11 cellular contexts compared by ENCODE assay signal in the genomic region with DNA sequence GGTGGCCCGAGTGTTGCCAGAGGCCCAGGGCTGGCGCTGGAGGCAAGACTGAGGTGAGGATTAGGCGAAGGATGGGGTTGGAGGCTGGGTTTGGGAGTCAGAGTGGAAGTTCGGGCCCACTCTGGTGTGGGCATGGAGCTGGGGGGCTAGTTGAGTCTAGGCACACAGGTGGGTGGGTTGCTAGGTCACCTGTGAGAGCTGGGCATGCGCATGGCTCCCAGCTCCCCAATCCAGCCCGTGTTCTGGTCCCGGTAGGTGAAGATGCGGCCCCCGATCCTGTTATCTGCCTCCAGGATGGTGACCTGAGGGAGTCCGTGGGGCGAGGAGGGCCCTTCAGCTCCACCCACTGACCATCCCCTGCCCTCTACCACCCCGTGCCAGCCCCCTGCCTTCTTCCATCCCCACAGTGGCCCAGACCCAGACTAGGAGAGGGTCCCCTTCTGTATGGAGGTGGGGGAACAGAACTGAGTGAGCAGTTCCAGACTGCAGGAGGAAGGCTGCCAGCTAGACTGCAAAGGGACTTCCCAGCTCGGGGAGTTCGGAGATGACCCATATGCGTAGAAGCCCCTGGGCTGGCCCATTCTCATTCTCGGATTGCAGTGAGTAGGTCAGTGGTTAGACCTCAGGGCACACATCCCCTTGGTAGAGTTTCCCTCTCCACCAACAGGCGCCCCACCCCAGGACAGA. TPM values are rescaled to one million over a fixed set of nuclear protein-coding genes. Genes with fewer than 3 reads are reported as not detected.
DNase-seq lines count a peak whose midpoint lies in the region; ATAC-seq and TF ChIP-seq lines count a peak whose summit lies in the region.
"Had no signal": no experiment of that assay in that cellular context is flagged by ENCODE, and none has a peak within 500 bp of the region (broad histone marks: within the 10 kb centered on the region; RNA-seq: fewer than 3 reads in every experiment).

No MANE protein-coding gene starts in this region.

- H3K4me3 ChIP-seq in foreskin fibroblast (ENCODE audit: low read depth in 1 of 2, low read length in 2 of 2): no peak overlapping the region
- H3K4me3 ChIP-seq: esophagus muscularis mucosa had no signal

- intact Hi-C loops in activated CD4-positive, alpha-beta T cell treated with anti-CD3 and anti-CD28 coated beads for 36 hours (cut with DNase I, micrococcal nuclease): loop anchor here in 1 of 2 experiments (5.0 kb wide), 1 partner anchor 32 kb away; a partner anchor contains a TSS

- DNase-seq in activated CD4-positive, alpha-beta T cell treated with anti-CD3 and anti-CD28 coated beads for 36 hours: peak; percentile 71
- no peak for DNase-seq in activated CD4-positive, alpha-beta T cell treated with anti-CD3 and anti-CD28 coated beads, Interleukin-2, amount 50 U/mL, for 1 hour
- DNase-seq in activated CD4-positive, alpha-beta memory T cell treated with anti-CD3 and anti-CD28 coated beads, Interleukin-2, amount 10 ng/mL, durations not matched to agents 7 days and 5 days: peak; percentile 40
- peak; percentile 37 to 45 for DNase-seq in stimulated activated CD4-positive, alpha-beta T cell treated with anti-CD3 and anti-CD28 coated beads, Interleukin-2, amount 100 ng/mL, for 48 hours
- no peak for DNase-seq in NCI-H69 (lab: John Stamatoyannopoulos, UW)
- DNase-seq in foreskin fibroblast: no peak
- DNase-seq: 8988T, HFFc6 had no signal

- H3K4me1 Mint-ChIP-seq in activated CD4-positive, alpha-beta T cell treated with anti-CD3 and anti-CD28 coated beads for 36 hours: peaks cover 50% of the 10 kb centered on the region
- peaks cover 61% of the 10 kb centered on the region for H3K4me1 Mint-ChIP-seq in activated CD4-positive, alpha-beta memory T cell treated with anti-CD3 and anti-CD28 coated beads, Interleukin-2, amount 10 ng/mL, durations not matched to agents 7 days and 5 days

- ATAC-seq in activated CD4-positive, alpha-beta T cell treated with anti-CD3 and anti-CD28 coated beads for 36 hours: peak; percentile 14
- ATAC-seq in GM18868 (IDR thresholded peaks at IDR 0.05; ENCODE audit: unreplicated experiment) (peak; percentile 30), HG02852 (IDR thresholded peaks at IDR 0.05; ENCODE audit: unreplicated experiment) (no peak)

- peaks cover 3% of the 10 kb centered on the region for H3K36me3 Mint-ChIP-seq in activated CD4-positive, alpha-beta T cell treated with anti-CD3 and anti-CD28 coated beads for 36 hours (ENCODE audit: low read depth)
- peaks cover 6% of the 10 kb centered on the region for H3K36me3 Mint-ChIP-seq in activated CD4-positive, alpha-beta memory T cell treated with anti-CD3 and anti-CD28 coated beads, Interleukin-2, amount 10 ng/mL, durations not matched to agents 7 days and 5 days (ENCODE audit: low read depth)

- H3K9me3 Mint-ChIP-seq in activated CD4-positive, alpha-beta T cell treated with anti-CD3 and anti-CD28 coated beads for 36 hours (ENCODE audit: low read depth): no peaks in the 10 kb centered on the region
- no peaks in the 10 kb centered on the region for H3K9me3 Mint-ChIP-seq in activated CD4-positive, alpha-beta memory T cell treated with anti-CD3 and anti-CD28 coated beads, Interleukin-2, amount 10 ng/mL, durations not matched to agents 7 days and 5 days
- H3K9me3 Mint-ChIP-seq: HFFc6 had no signal

- peak overlapping the region; percentile 70 for H3K4me3 Mint-ChIP-seq in activated CD4-positive, alpha-beta T cell treated with anti-CD3 and anti-CD28 coated beads for 36 hours
- H3K4me3 Mint-ChIP-seq in activated CD4-positive, alpha-beta memory T cell treated with anti-CD3 and anti-CD28 coated beads, Interleukin-2, amount 10 ng/mL, durations not matched to agents 7 days and 5 days: peak overlapping the region; percentile 80
- H3K4me3 Mint-ChIP-seq: HFFc6 had no signal

- H3K27ac Mint-ChIP-seq in activated CD4-positive, alpha-beta T cell treated with anti-CD3 and anti-CD28 coated beads for 36 hours: peak overlapping the region; percentile 95
- H3K27ac Mint-ChIP-seq in activated CD4-positive, alpha-beta memory T cell treated with anti-CD3 and anti-CD28 coated beads, Interleukin-2, amount 10 ng/mL, durations not matched to agents 7 days and 5 days: peak overlapping the region; percentile 97
- H3K27ac Mint-ChIP-seq: HFFc6 had no signal

- no peaks in the 10 kb centered on the region for H3K27me3 Mint-ChIP-seq in activated CD4-positive, alpha-beta T cell treated with anti-CD3 and anti-CD28 coated beads for 36 hours
- H3K27me3 Mint-ChIP-seq in activated CD4-positive, alpha-beta memory T cell treated with anti-CD3 and anti-CD28 coated beads, Interleukin-2, amount 10 ng/mL, durations not matched to agents 7 days and 5 days: no peaks in the 10 kb centered on the region

- POLR2A ChIA-PET in activated CD4-positive, alpha-beta T cell treated with anti-CD3 and anti-CD28 coated beads for 36 hours (lab: Charles Lee): interaction anchor here (0.6 to 1.2 kb wide), 2 partner anchors 35 to 1032 kb away, joined by 3 to 4 read pairs; a partner anchor contains a TSS
- POLR2A ChIA-PET in activated CD4-positive, alpha-beta memory T cell treated with anti-CD3 and anti-CD28 coated beads, Interleukin-2, amount 10 ng/mL, durations not matched to agents 7 days and 5 days (lab: Charles Lee): interaction anchor here (0.7 to 5.5 kb wide), 7 partner anchors 8 to 38 kb away, joined by 3 to 43 read pairs (median 4); a partner anchor contains a TSS

- CTCF ChIA-PET in activated CD4-positive, alpha-beta T cell treated with anti-CD3 and anti-CD28 coated beads for 36 hours (lab: Charles Lee): interaction anchor here (0.5 to 1.3 kb wide), 2 partner anchors 18 to 221 kb away, joined by 3 read pairs; a partner anchor contains a TSS
- CTCF ChIA-PET in activated CD4-positive, alpha-beta memory T cell treated with anti-CD3 and anti-CD28 coated beads, Interleukin-2, amount 10 ng/mL, durations not matched to agents 7 days and 5 days (lab: Charles Lee): interaction anchor here (1.0 kb wide), 1 partner anchor 27 kb away, joined by 3 read pairs; a partner anchor contains a TSS

- no peak for TF ChIP-seq CTCF in foreskin fibroblast (IDR thresholded peaks at IDR 0.05; ENCODE audit: low read depth, low read length)

RNA-seq across cellular contexts. Expression of a gene that starts 1.7 kb away (rescaled TPM):
- 10 to 100 TPM; 21.2 to 22.2 TPM for total RNA-seq in activated CD4-positive, alpha-beta T cell treated with anti-CD3 and anti-CD28 coated beads for 36 hours
- total RNA-seq in activated CD4-positive, alpha-beta memory T cell treated with anti-CD3 and anti-CD28 coated beads, Interleukin-2, amount 10 ng/mL, durations not matched to agents 7 days and 5 days: 10 to 100 TPM; 25.7 to 26.4 TPM

RNA-seq across cellular contexts. Expression of a gene that starts 17.5 kb away (rescaled TPM):
- total RNA-seq in activated CD4-positive, alpha-beta T cell treated with anti-CD3 and anti-CD28 coated beads for 36 hours: 10 to 100 TPM; 29.1 to 29.6 TPM
- total RNA-seq in activated CD4-positive, alpha-beta memory T cell treated with anti-CD3 and anti-CD28 coated beads, Interleukin-2, amount 10 ng/mL, durations not matched to agents 7 days and 5 days: 10 to 100 TPM; 42.3 to 47.6 TPM

RNA-seq across cellular contexts. Expression of a gene that starts 17.9 kb away (rescaled TPM):
- 10 to 100 TPM; 16.1 to 20.3 TPM for total RNA-seq in activated CD4-positive, alpha-beta T cell treated with anti-CD3 and anti-CD28 coated beads for 36 hours
- total RNA-seq in activated CD4-positive, alpha-beta memory T cell treated with anti-CD3 and anti-CD28 coated beads, Interleukin-2, amount 10 ng/mL, durations not matched to agents 7 days and 5 days: 10 to 100 TPM; 20.2 to 23.0 TPM

RNA-seq across cellular contexts. Expression of a gene that starts 27.6 kb away (rescaled TPM):
- 10 to 100 TPM; 59.5 to 65.7 TPM for total RNA-seq in activated CD4-positive, alpha-beta T cell treated with anti-CD3 and anti-CD28 coated beads for 36 hours
- total RNA-seq in activated CD4-positive, alpha-beta memory T cell treated with anti-CD3 and anti-CD28 coated beads, Interleukin-2, amount 10 ng/mL, durations not matched to agents 7 days and 5 days: 100 to 1,000 TPM; 121 to 129 TPM

RNA-seq across cellular contexts. Expression of a gene that starts 34.0 kb away (rescaled TPM):
- total RNA-seq in activated CD4-positive, alpha-beta T cell treated with anti-CD3 and anti-CD28 coated beads for 36 hours: 10 to 100 TPM; 12.5 to 14.1 TPM
- 10 to 100 TPM; 19.6 to 20.0 TPM for total RNA-seq in activated CD4-positive, alpha-beta memory T cell treated with anti-CD3 and anti-CD28 coated beads, Interleukin-2, amount 10 ng/mL, durations not matched to agents 7 days and 5 days

Comparison
In these comparisons a context has a peak if more than half of its experiments do, and no peak if none do; other contexts are left out.
1. DNase-seq: peak in activated CD4-positive, alpha-beta T cell treated with anti-CD3 and anti-CD28 coated beads for 36 hours (single experiment), activated CD4-positive, alpha-beta memory T cell treated with anti-CD3 and anti-CD28 coated beads, Interleukin-2, amount 10 ng/mL, durations not matched to agents 7 days and 5 days (single experiment) and stimulated activated CD4-positive, alpha-beta T cell treated with anti-CD3 and anti-CD28 coated beads, Interleukin-2, amount 100 ng/mL, for 48 hours (2 of 2); none in activated CD4-positive, alpha-beta T cell treated with anti-CD3 and anti-CD28 coated beads, Interleukin-2, amount 50 U/mL, for 1 hour (single experiment), NCI-H69 (single experiment) and foreskin fibroblast (0 of 2).